ENCODE assay signal across 2 cellular contexts in genomic region chr18:5298156-5298852, GRCh38.
TF ChIP-seq lines count a peak whose summit lies in the region.

No MANE protein-coding gene starts in this region.

TF ChIP-seq in WTC11, 78 proteins besides CTCF, POLR2A, EP300 and RAD21 (continued from another document):
- TF ChIP-seq AFF4 (CRISPR knock-in tag; IDR thresholded peaks at IDR 0.05; ENCODE audit: borderline replicate concordance) (no peak), ZNF512 (CRISPR knock-in tag; IDR thresholded peaks at IDR 0.05; ENCODE audit: borderline replicate concordance) (no peak), NFYB (CRISPR knock-in tag; conservative IDR thresholded peaks at IDR 0.05; ENCODE audit: low read depth) (no peak)

TF ChIP-seq in SK-N-SH treated with all-trans-retinoic acid at 6 μM for 48 hours, 23 proteins besides CTCF, POLR2A, EP300 and RAD21 (continued from another document):
- no peak for TF ChIP-seq GLIS3 (CRISPR knock-in tag; IDR thresholded peaks at IDR 0.05)
TF ChIP-seq in SK-N-SH treated with all-trans-retinoic acid at 6 μM for 48 hours: peak in this region for 0.
